Comparison of ENCODE assay signal across 20 cellular contexts in genomic region chr17:19348806-19349205, GRCh38. TPM values are rescaled to one million over a fixed set of nuclear protein-coding genes. Genes with fewer than 3 reads are reported as not detected.
DNase-seq lines count a peak whose midpoint lies in the region; ATAC-seq, FAIRE-seq and TF ChIP-seq lines count a peak whose summit lies in the region.
"Had no signal": no experiment of that assay in that cellular context is flagged by ENCODE, and none has a peak within 500 bp of the region (broad histone marks: within the 10 kb centered on the region; RNA-seq: fewer than 3 reads in every experiment).

No MANE protein-coding gene starts in this region.

- H3K4me2 ChIP-seq in PC-9 (peak overlapping the region; percentile 6), smooth muscle cell (no peak overlapping the region)

- FAIRE-seq in HTR-8/SVneo (lab: Jason Lieb, UNC) = peak; percentile 87

- no peak for TF ChIP-seq CTCF in PC-9 (conservative IDR thresholded peaks at IDR 0.05)
- TF ChIP-seq CTCF in smooth muscle cell (IDR thresholded peaks at IDR 0.05; ENCODE audit: borderline replicate concordance, insufficient read depth, poor library complexity, severe bottlenecking) = no peak

- 98% methylated on average over 9 of the region's 9 CpGs for WGBS in smooth muscle cell (ENCODE audit: low lambda C conversion rate)

- ATAC-seq in left lobe of liver (no peak), GM19324 (IDR thresholded peaks at IDR 0.05; ENCODE audit: low FRiP score, unreplicated experiment) (no peak), GM18498 (IDR thresholded peaks at IDR 0.05; ENCODE audit: unreplicated experiment) (no peak)
- ATAC-seq: PC-3 had no signal

- no peaks in the 10 kb centered on the region; the same call in 1 of the 2 replicates for H3K36me3 ChIP-seq in PC-9 (ENCODE audit: low read depth)
- no peaks in the 10 kb centered on the region for H3K36me3 ChIP-seq in smooth muscle cell (ENCODE audit: low read depth)
- H3K36me3 ChIP-seq: BE2C, MG63, SJSA1 had no signal

- POLR2A ChIA-PET in PC-9 (lab: Charles Lee; ENCODE audit: unreplicated experiment) = no interaction called here

- no peaks in the 10 kb centered on the region for H3K27me3 ChIP-seq in PC-9 (ENCODE audit: insufficient read depth, low read depth)
- H3K27me3 ChIP-seq in smooth muscle cell (ENCODE audit: low read depth) = no peaks in the 10 kb centered on the region
- H3K27me3 ChIP-seq: BE2C, MG63, SJSA1 had no signal

- CTCF ChIA-PET in PC-9 (lab: Charles Lee) = no interaction called here

- peaks cover 27% of the 10 kb centered on the region for H3K4me1 ChIP-seq in PC-9 (replicated peaks; ENCODE audit: insufficient read depth)
- peaks cover 7% of the 10 kb centered on the region for H3K4me1 ChIP-seq in smooth muscle cell (ENCODE audit: low read depth)

- H3K9me3 ChIP-seq in PC-9 (ENCODE audit: insufficient read depth, low read depth) (no peaks in the 10 kb centered on the region), smooth muscle cell (replicated peaks; ENCODE audit: low read depth) (no peaks in the 10 kb centered on the region)
- H3K9me3 ChIP-seq: BE2C, MG63, SJSA1 had no signal

- H3K79me2 ChIP-seq in PC-9 (ENCODE audit: low read depth) = no peaks in the 10 kb centered on the region
- no peaks in the 10 kb centered on the region for H3K79me2 ChIP-seq in smooth muscle cell (ENCODE audit: low read depth)

- H3F3A ChIP-seq in PC-9 (ENCODE audit: insufficient read depth, low read depth) (peaks cover 24% of the 10 kb centered on the region), smooth muscle cell (ENCODE audit: low read depth) (peaks cover 26% of the 10 kb centered on the region)

- H3K4me3 ChIP-seq in PC-9 (no peak overlapping the region), smooth muscle cell (no peak overlapping the region)
- H3K4me3 ChIP-seq: GM23248, MG63, SJSA1 had no signal

- no peaks in the 10 kb centered on the region for H3K9me2 ChIP-seq in PC-9 (ENCODE audit: insufficient read depth)

- H3K9ac ChIP-seq in smooth muscle cell (ENCODE audit: low read depth) = no peak overlapping the region
- H3K9ac ChIP-seq: GM23248 had no signal

- intact Hi-C loops in PC-9 (cut with micrococcal nuclease; ENCODE audit: unreplicated experiment) = no loop called here

- H3K27ac ChIP-seq in PC-9 = peak overlapping the region; percentile 57
- peak overlapping the region; percentile 70 for H3K27ac ChIP-seq in smooth muscle cell (ENCODE audit: low read depth)
- H3K27ac ChIP-seq: GM23248, SJSA1 had no signal

- no TSS peak for BruUV-seq in PC-9 (replicated peaks; lab: Mats Ljungman, UMichigan)

- no peaks in the 10 kb centered on the region for H4K20me1 ChIP-seq in PC-9 (ENCODE audit: insufficient read depth)
- H4K20me1 ChIP-seq in smooth muscle cell (ENCODE audit: low read depth) = peaks cover under 1% of the 10 kb centered on the region

- H2AFZ ChIP-seq in PC-9 = no peak overlapping the region
- H2AFZ ChIP-seq in smooth muscle cell (ENCODE audit: low read depth) = no peak overlapping the region
- H2AFZ ChIP-seq: GM23248 had no signal

- DNase-seq in HTR-8/SVneo (ENCODE audit: insufficient read length, low spot score) (no peak), PC-9 (no peak), left lobe of liver (ENCODE audit: low spot score) (peak; percentile 44), smooth muscle cell (lab: John Stamatoyannopoulos, UW; ENCODE audit: unreplicated experiment) (no peak), GOT3 (lab: John Stamatoyannopoulos, UW) (no peak), HCEC 1CT (no peak)
- DNase-seq: BE2C; Calu3; CD4-positive, alpha-beta memory T cell; GM23248; Karpas-422; MG63; NCI-H1092; NCI-H2081 treated with DMSO at 0.1 percent for 48 hours; NCI-H510A; NCI-H774; PC-3 had no signal

RNA-seq across cellular contexts. Expression of gene B9D1, which starts 13.7 kb away (rescaled TPM):
- total RNA-seq in PC-9 (2021) = 40.2 and 58.7 TPM in 2 replicates
- total RNA-seq in left lobe of liver = 3.0 TPM
- total RNA-seq in smooth muscle cell = 21.6 and 21.9 TPM in 2 replicates
- 30.0 and 45.5 TPM in 2 replicates for polyA plus RNA-seq in smooth muscle cell

RNA-seq across cellular contexts. Expression of gene MAPK7, which starts 29.5 kb away (rescaled TPM):
- total RNA-seq in PC-9 (2021) (23.3 and 39.6 TPM in 2 replicates), left lobe of liver (7.7 TPM), smooth muscle cell (9.1 and 14.7 TPM in 2 replicates)
- polyA plus RNA-seq in smooth muscle cell = 34.5 and 36.3 TPM in 2 replicates

RNA-seq across cellular contexts. Expression of gene MFAP4, which starts 38.2 kb away (rescaled TPM):
- total RNA-seq in PC-9 (2021) (not detected in 2 replicates), left lobe of liver (2.8 TPM), smooth muscle cell (580 and 618 TPM in 2 replicates)
- 960 and 1,738 TPM in 2 replicates for polyA plus RNA-seq in smooth muscle cell
- total RNA-seq: Calu3; CD4-positive, alpha-beta memory T cell; PC-3 had no signal
- polyA plus RNA-seq: CD4-positive, alpha-beta memory T cell had no signal

Comparison
In these comparisons a context has a peak if more than half of its experiments do, and no peak if none do; other contexts are left out.
1. RNA of gene MFAP4, which starts 38.2 kb away (total RNA-seq): 580 to 618 TPM in smooth muscle cell; 2.8 TPM in left lobe of liver (single experiment) and not detected in PC-9; every median in the first group is over 100 times any median in the second.